8 cellular contexts compared by ENCODE assay signal in genomic region chr13:24274452-24274971, GRCh38. TPM values are rescaled to one million over a fixed set of nuclear protein-coding genes. Genes with fewer than 3 reads are reported as not detected.
DNase-seq lines count a peak whose midpoint lies in the region; ATAC-seq and TF ChIP-seq lines count a peak whose summit lies in the region.

No MANE protein-coding gene starts in this region.

- no peak for TF ChIP-seq POLR2A in transverse colon (IDR thresholded peaks at IDR 0.05)

- intact Hi-C loops in transverse colon (cut with DNase I; ENCODE audit: low total_unique reads): no loop called here

- no peak overlapping the region for H2AFZ ChIP-seq in GM23338

- H3K27me3 ChIP-seq in CD4-positive, CD25-positive, alpha-beta regulatory T cell (ENCODE audit: control insufficient read depth, insufficient read depth, low read length): no peaks in the 10 kb centered on the region
- no peaks in the 10 kb centered on the region for H3K27me3 ChIP-seq in transverse colon
- no peaks in the 10 kb centered on the region for H3K27me3 ChIP-seq in GM23338 (ENCODE audit: insufficient read depth)

- in situ Hi-C loops in transverse colon (cut with MboI; ENCODE audit: low pct_ligation_motif_present in 1 of 4, low pct_unique_long_range_greater_than_20kb in 1 of 4, low sequenced_read_pairs in 3 of 4): no loop called here

- WGBS in transverse colon (ENCODE audit: low coverage in 1 of 2), 2 donors: 40 to 61% methylated on average over 1 to 6 of the region's 6 CpGs

- peaks cover 16% of the 10 kb centered on the region for H3K36me3 ChIP-seq in CD4-positive, CD25-positive, alpha-beta regulatory T cell (ENCODE audit: control insufficient read depth, insufficient read depth, low read length)
- H3K36me3 ChIP-seq in transverse colon: no peaks in the 10 kb centered on the region
- H3K36me3 ChIP-seq in GM23338 (ENCODE audit: insufficient read depth): no peaks in the 10 kb centered on the region

- H4K20me1 ChIP-seq in GM23338 (replicated peaks; ENCODE audit: insufficient read depth): peaks cover 4% of the 10 kb centered on the region; the same call in 1 of the 2 replicates

- no peaks in the 10 kb centered on the region for H3F3A ChIP-seq in GM23338 (replicated peaks; ENCODE audit: low read depth)

- H3K4me2 ChIP-seq in GM23338: no peak overlapping the region

- H3K4me3 Mint-ChIP-seq in CD4-positive, CD25-positive, alpha-beta regulatory T cell: peak overlapping the region; percentile 87 to 97 (median 92)
- no peak overlapping the region for H3K4me3 Mint-ChIP-seq in GM23338

- ATAC-seq in CD4-positive, CD25-positive, alpha-beta regulatory T cell (ENCODE audit: low read depth in 2 of 2): peak in 1 of 2 donors; percentile 19
- ATAC-seq in GM21447 (IDR thresholded peaks at IDR 0.05; ENCODE audit: unreplicated experiment) (peak; percentile 55), GM23338 (no peak)

- H3K27ac ChIP-seq in CD4-positive, CD25-positive, alpha-beta regulatory T cell (ENCODE audit: insufficient read depth, low read length, poor library complexity, severe bottlenecking): peak overlapping the region; percentile 96
- H3K27ac ChIP-seq in transverse colon: peak overlapping the region; percentile 2 to 53 (median 30)
- H3K27ac ChIP-seq in GM23338 (ENCODE audit: low read depth): no peak overlapping the region

- no peak for TF ChIP-seq CTCF in transverse colon (IDR thresholded peaks at IDR 0.05)
- no peak for TF ChIP-seq CTCF in GM23338 (conservative IDR thresholded peaks at IDR 0.05; ENCODE audit: low read depth in 2 of 2)

- H3K9me2 ChIP-seq in GM23338 (ENCODE audit: insufficient read depth): no peaks in the 10 kb centered on the region

- H3K4me3 ChIP-seq in CD4-positive, CD25-positive, alpha-beta regulatory T cell (ENCODE audit: low read depth, low read length): peak overlapping the region; percentile 55
- H3K4me3 ChIP-seq in transverse colon (no peak overlapping the region), GM23338 (no peak overlapping the region)

- H3K27me3 Mint-ChIP-seq in CD4-positive, CD25-positive, alpha-beta regulatory T cell: no peaks in the 10 kb centered on the region
- H3K27me3 Mint-ChIP-seq in GM23338 (ENCODE audit: insufficient read depth, low read depth, poor library complexity): peaks cover 2% of the 10 kb centered on the region

- H3K27ac Mint-ChIP-seq in CD4-positive, CD25-positive, alpha-beta regulatory T cell: peak overlapping the region; percentile 93 to 100 (median 98)
- H3K27ac Mint-ChIP-seq in GM23338: no peak overlapping the region

- peak; percentile 46 to 62 (median 55) for DNase-seq in CD4-positive, CD25-positive, alpha-beta regulatory T cell
- DNase-seq in LHCN-M2 (ENCODE audit: low read depth) (peak; percentile 55), myocyte (ENCODE audit: low read depth) (peak; percentile 81), transverse colon (peak; percentile 34), GM23338 (ENCODE audit: low spot score) (no peak), iPS-NIHi7 (ENCODE audit: extremely low spot score) (no peak)
- peak; percentile 75 for DNase-seq in activated naive CD4-positive, alpha-beta T cell treated with Interleukin-2 at 50 U/mL for 16 hours

- peaks cover 88% of the 10 kb centered on the region for H3K4me1 ChIP-seq in CD4-positive, CD25-positive, alpha-beta regulatory T cell (ENCODE audit: control insufficient read depth, insufficient read depth, low read length, poor library complexity, severe bottlenecking)
- H3K4me1 ChIP-seq in transverse colon: peaks cover 32 to 55% (median 33%) of the 10 kb centered on the region in 4 donors
- H3K4me1 ChIP-seq in GM23338 (ENCODE audit: insufficient read depth): 0 out of 2 replicates have a peak, but pooled peaks cover 5% of the 10 kb centered on the region

- no peaks in the 10 kb centered on the region for H3K9me3 ChIP-seq in CD4-positive, CD25-positive, alpha-beta regulatory T cell (ENCODE audit: control insufficient read depth in 2 of 2, low read length in 2 of 2)
- H3K9me3 ChIP-seq in transverse colon: no peaks in the 10 kb centered on the region

- peaks cover 20% of the 10 kb centered on the region; the same call in 1 of the 2 replicates for H3K79me2 ChIP-seq in GM23338 (replicated peaks; ENCODE audit: insufficient read depth)

- H3K9me3 Mint-ChIP-seq in CD4-positive, CD25-positive, alpha-beta regulatory T cell: no peaks in the 10 kb centered on the region
- no peaks in the 10 kb centered on the region for H3K9me3 Mint-ChIP-seq in GM23338

- TF ChIP-seq EP300 in transverse colon (IDR thresholded peaks at IDR 0.05; ENCODE audit: low read depth): no peak

- peaks cover 38 to 95% (median 73%) of the 10 kb centered on the region in 4 donors for H3K4me1 Mint-ChIP-seq in CD4-positive, CD25-positive, alpha-beta regulatory T cell
- peaks cover 12% of the 10 kb centered on the region for H3K4me1 Mint-ChIP-seq in GM23338

- H3K36me3 Mint-ChIP-seq in CD4-positive, CD25-positive, alpha-beta regulatory T cell: peaks cover 29% of the 10 kb centered on the region
- H3K36me3 Mint-ChIP-seq in GM23338 (ENCODE audit: low read depth): no peaks in the 10 kb centered on the region

TF ChIP-seq in GM23338, 12 proteins besides CTCF, POLR2A, EP300 and RAD21 (continues in another document):
- TF ChIP-seq ZNF331 (CRISPR knock-in tag; IDR thresholded peaks at IDR 0.05; ENCODE audit: low read depth) (no peak), REST (IDR thresholded peaks at IDR 0.05; ENCODE audit: unreplicated experiment) (no peak), STAT1 (IDR thresholded peaks at IDR 0.05; ENCODE audit: unreplicated experiment) (no peak), POLR2AphosphoS5 (IDR thresholded peaks at IDR 0.05; ENCODE audit: low read depth) (no peak), EZH2 (IDR thresholded peaks at IDR 0.05; ENCODE audit: low read depth, unreplicated experiment) (no peak), CREB1 (CRISPR knock-in tag; IDR thresholded peaks at IDR 0.05; ENCODE audit: low read depth) (no peak), ETS1 (IDR thresholded peaks at IDR 0.05) (no peak), NANOG (IDR thresholded peaks at IDR 0.05; ENCODE audit: borderline replicate concordance) (no peak), EZH2phosphoT487 (IDR thresholded peaks at IDR 0.05; ENCODE audit: unreplicated experiment) (no peak)

RNA-seq across cellular contexts. Expression of gene C1QTNF9, which starts 34.9 kb away (rescaled TPM):
- total RNA-seq in CD4-positive, CD25-positive, alpha-beta regulatory T cell: 0.20 TPM
- polyA plus RNA-seq in CD4-positive, CD25-positive, alpha-beta regulatory T cell: not detected
- total RNA-seq in LHCN-M2 (2014; rRNA removed) (not detected in 2 replicates), myocyte (not detected in 2 replicates), transverse colon (under 1 TPM in 1 of 4 donors, not detected in 3; 0.48 TPM)
- not detected for polyA plus RNA-seq in LHCN-M2 (2012)
- not detected for polyA plus RNA-seq in myocyte (2012)
- total RNA-seq in GM23338 (2014; rRNA removed; shearing (Covaris generic)): not detected in 2 replicates
- polyA plus RNA-seq in GM23338 (2016; fragmentation: Nextera tagmentation; extraction: Ambion mirVana): not detected in 2 replicates

Comparison
In these comparisons a context has a peak if more than half of its experiments do, and no peak if none do; other contexts are left out.
1. DNase-seq: peak in CD4-positive, CD25-positive, alpha-beta regulatory T cell (3 of 3), LHCN-M2 (single experiment), activated naive CD4-positive, alpha-beta T cell treated with Interleukin-2 at 50 U/mL for 16 hours (single experiment), myocyte (single experiment) and transverse colon (single experiment); none in GM23338 (single experiment) and iPS-NIHi7 (single experiment).